In the genomic region with DNA sequence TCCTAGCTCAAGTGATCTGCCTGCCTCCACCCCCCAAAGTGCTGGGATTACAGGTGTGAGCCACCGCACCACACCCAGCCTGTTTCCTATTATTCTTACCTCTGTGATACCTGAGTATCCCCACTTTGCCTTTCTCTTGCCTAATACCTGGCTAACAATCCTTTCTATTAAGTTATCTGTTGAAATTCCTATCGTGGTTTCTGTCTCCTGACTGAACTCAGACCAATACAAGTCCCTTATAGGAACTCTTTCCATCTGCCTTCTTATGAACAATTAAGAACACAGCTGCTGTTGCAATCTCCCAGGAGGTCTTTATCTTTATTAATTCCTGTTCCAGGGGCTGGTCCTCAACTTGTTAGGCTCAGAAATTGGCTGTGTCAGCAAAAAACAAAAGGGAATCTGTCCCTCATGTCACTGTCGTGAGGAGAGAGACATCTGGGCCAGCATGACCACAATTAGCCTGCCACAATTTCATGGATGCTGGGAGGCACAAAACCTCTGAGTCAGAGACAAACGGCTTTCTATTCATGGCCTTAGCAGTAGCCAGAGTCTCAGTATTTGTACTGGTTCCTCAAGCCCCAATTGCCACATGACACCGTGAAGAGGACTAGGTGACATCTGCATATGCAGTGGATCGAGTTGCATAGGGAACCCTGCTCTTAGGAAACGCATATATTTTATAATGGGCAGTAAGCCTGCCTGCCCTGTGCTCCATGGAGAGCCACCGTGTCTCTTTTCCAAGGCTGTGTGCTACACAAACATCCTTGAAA, we compare ENCODE assay signal across 1 cellular context.
TF ChIP-seq lines count a peak whose summit lies in the region.

No MANE protein-coding gene starts in this region.

TF ChIP-seq in GM23338, 12 proteins besides CTCF, POLR2A, EP300 and RAD21:
- TF ChIP-seq, protein P1, sequence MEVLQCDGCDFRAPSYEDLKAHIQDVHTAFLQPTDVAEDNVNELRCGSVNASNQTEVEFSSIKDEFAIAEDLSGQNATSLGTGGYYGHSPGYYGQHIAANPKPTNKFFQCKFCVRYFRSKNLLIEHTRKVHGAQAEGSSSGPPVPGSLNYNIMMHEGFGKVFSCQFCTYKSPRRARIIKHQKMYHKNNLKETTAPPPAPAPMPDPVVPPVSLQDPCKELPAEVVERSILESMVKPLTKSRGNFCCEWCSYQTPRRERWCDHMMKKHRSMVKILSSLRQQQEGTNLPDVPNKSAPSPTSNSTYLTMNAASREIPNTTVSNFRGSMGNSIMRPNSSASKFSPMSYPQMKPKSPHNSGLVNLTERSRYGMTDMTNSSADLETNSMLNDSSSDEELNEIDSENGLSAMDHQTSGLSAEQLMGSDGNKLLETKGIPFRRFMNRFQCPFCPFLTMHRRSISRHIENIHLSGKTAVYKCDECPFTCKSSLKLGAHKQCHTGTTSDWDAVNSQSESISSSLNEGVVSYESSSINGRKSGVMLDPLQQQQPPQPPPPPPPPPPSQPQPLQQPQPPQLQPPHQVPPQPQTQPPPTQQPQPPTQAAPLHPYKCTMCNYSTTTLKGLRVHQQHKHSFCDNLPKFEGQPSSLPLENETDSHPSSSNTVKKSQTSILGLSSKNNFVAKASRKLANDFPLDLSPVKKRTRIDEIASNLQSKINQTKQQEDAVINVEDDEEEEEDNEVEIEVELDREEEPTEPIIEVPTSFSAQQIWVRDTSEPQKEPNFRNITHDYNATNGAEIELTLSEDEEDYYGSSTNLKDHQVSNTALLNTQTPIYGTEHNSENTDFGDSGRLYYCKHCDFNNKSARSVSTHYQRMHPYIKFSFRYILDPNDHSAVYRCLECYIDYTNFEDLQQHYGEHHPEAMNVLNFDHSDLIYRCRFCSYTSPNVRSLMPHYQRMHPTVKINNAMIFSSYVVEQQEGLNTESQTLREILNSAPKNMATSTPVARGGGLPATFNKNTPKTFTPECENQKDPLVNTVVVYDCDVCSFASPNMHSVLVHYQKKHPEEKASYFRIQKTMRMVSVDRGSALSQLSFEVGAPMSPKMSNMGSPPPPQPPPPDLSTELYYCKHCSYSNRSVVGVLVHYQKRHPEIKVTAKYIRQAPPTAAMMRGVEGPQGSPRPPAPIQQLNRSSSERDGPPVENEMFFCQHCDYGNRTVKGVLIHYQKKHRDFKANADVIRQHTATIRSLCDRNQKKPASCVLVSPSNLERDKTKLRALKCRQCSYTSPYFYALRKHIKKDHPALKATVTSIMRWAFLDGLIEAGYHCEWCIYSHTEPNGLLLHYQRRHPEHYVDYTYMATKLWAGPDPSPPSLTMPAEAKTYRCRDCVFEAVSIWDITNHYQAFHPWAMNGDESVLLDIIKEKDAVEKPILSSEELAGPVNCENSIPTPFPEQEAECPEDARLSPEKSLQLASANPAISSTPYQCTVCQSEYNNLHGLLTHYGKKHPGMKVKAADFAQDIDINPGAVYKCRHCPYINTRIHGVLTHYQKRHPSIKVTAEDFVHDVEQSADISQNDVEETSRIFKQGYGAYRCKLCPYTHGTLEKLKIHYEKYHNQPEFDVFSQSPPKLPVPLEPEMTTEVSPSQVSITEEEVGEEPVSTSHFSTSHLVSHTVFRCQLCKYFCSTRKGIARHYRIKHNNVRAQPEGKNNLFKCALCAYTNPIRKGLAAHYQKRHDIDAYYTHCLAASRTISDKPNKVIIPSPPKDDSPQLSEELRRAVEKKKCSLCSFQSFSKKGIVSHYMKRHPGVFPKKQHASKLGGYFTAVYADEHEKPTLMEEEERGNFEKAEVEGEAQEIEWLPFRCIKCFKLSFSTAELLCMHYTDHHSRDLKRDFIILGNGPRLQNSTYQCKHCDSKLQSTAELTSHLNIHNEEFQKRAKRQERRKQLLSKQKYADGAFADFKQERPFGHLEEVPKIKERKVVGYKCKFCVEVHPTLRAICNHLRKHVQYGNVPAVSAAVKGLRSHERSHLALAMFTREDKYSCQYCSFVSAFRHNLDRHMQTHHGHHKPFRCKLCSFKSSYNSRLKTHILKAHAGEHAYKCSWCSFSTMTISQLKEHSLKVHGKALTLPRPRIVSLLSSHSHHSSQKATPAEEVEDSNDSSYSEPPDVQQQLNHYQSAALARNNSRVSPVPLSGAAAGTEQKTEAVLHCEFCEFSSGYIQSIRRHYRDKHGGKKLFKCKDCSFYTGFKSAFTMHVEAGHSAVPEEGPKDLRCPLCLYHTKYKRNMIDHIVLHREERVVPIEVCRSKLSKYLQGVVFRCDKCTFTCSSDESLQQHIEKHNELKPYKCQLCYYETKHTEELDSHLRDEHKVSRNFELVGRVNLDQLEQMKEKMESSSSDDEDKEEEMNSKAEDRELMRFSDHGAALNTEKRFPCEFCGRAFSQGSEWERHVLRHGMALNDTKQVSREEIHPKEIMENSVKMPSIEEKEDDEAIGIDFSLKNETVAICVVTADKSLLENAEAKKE (CRISPR knock-in tag; IDR thresholded peaks at IDR 0.05): no peak
- TF ChIP-seq ZNF331 (CRISPR knock-in tag; IDR thresholded peaks at IDR 0.05; ENCODE audit: low read depth) (no peak), POLR2AphosphoS5 (IDR thresholded peaks at IDR 0.05; ENCODE audit: low read depth) (no peak)
